Comparison of ENCODE assay signal across 10 cellular contexts in genomic region chr7:116955340-116955739, GRCh38. TPM values are rescaled to one million over a fixed set of nuclear protein-coding genes. Genes with fewer than 3 reads are reported as not detected.
DNase-seq lines count a peak whose midpoint lies in the region; ATAC-seq, FAIRE-seq and TF ChIP-seq lines count a peak whose summit lies in the region.
"Had no signal": no experiment of that assay in that cellular context is flagged by ENCODE, and none has a peak within 500 bp of the region (broad histone marks: within the 10 kb centered on the region; RNA-seq: fewer than 3 reads in every experiment).

No MANE protein-coding gene starts in this region.

- DNase-seq in Panc1 (ENCODE audit: low read depth, low spot score) (no peak), endothelial cell of umbilical vein (ENCODE audit: low read depth, low spot score) (peak; percentile 9), psoas muscle (no peak), mesendoderm (no peak), inferior parietal cortex (ENCODE audit: extremely low spot score) (no peak), mucosa of descending colon (no peak)
- DNase-seq: NCI-H146 had no signal

- no peak for TF ChIP-seq CTCF in GM12875 (IDR thresholded peaks at IDR 0.05; ENCODE audit: borderline replicate concordance, insufficient read depth, low read depth, low read length)
- TF ChIP-seq CTCF in Panc1 (IDR thresholded peaks at IDR 0.05): no peak
- no peak for TF ChIP-seq CTCF in endothelial cell of umbilical vein (IDR thresholded peaks at IDR 0.05; ENCODE audit: extremely low read depth in 1 of 2, insufficient read depth in 1 of 2, low read depth in 1 of 2, low read length in 2 of 2)
- TF ChIP-seq CTCF in psoas muscle (IDR thresholded peaks at IDR 0.05): no peak
- no peak for TF ChIP-seq CTCF in mucosa of descending colon (IDR thresholded peaks at IDR 0.05)

- H3K56ac ChIP-seq in mesendoderm (ENCODE audit: low read length): no peak overlapping the region

- no peak overlapping the region for H3K9ac ChIP-seq in endothelial cell of umbilical vein (replicated peaks; ENCODE audit: extremely low read depth, insufficient read depth, low read length)
- no peak overlapping the region for H3K9ac ChIP-seq in mesendoderm (ENCODE audit: low read length)

- H3K4me1 ChIP-seq in Panc1 (ENCODE audit: control insufficient read depth, insufficient read depth, low read length): peaks cover 38% of the 10 kb centered on the region
- H3K4me1 ChIP-seq in endothelial cell of umbilical vein (ENCODE audit: control insufficient read depth, extremely low read depth, insufficient read depth, low read length): peaks cover 24% of the 10 kb centered on the region
- peaks cover 30% of the 10 kb centered on the region for H3K4me1 ChIP-seq in psoas muscle
- peaks cover 2% of the 10 kb centered on the region for H3K4me1 ChIP-seq in mesendoderm (ENCODE audit: control insufficient read depth, low read depth, low read length)
- H3K4me1 ChIP-seq in mucosa of descending colon (ENCODE audit: low read depth): peaks cover 15% of the 10 kb centered on the region

- no peaks in the 10 kb centered on the region for H4K20me1 ChIP-seq in endothelial cell of umbilical vein (replicated peaks; ENCODE audit: control insufficient read depth, extremely low read depth, insufficient read depth, low read length)

- H2BK5ac ChIP-seq in mesendoderm (ENCODE audit: low read length): no peak overlapping the region

- in situ Hi-C loops in Panc1 (cut with HindIII; ENCODE audit: low pct_unique_long_range_greater_than_20kb, low sequenced_read_pairs): no loop called here

- H3K23ac ChIP-seq in mesendoderm (ENCODE audit: low read length): no peak overlapping the region

- H3K27ac ChIP-seq in Panc1 (ENCODE audit: low read length) (peak overlapping the region; percentile 88), endothelial cell of umbilical vein (ENCODE audit: insufficient read depth, low read depth, low read length) (no peak overlapping the region), psoas muscle (peak overlapping the region; percentile 100), mesendoderm (ENCODE audit: low read depth, low read length) (no peak overlapping the region)

- H3K18ac ChIP-seq in mesendoderm (ENCODE audit: low read length): no peak overlapping the region

- peaks cover 2% of the 10 kb centered on the region for H3K79me1 ChIP-seq in mesendoderm (ENCODE audit: low read length)

- H2BK15ac ChIP-seq in mesendoderm (replicated peaks; ENCODE audit: low read depth): no peak overlapping the region

- no peak overlapping the region for H4K5ac ChIP-seq in mesendoderm (ENCODE audit: low read length)

- no peak for ATAC-seq in Panc1
- no peak for ATAC-seq in psoas muscle
- ATAC-seq in GM21381 (IDR thresholded peaks at IDR 0.05; ENCODE audit: unreplicated experiment): no peak
- ATAC-seq in mucosa of descending colon: no peak

- no peak overlapping the region for H2AFZ ChIP-seq in endothelial cell of umbilical vein (ENCODE audit: low read depth, low read length)

- no peaks in the 10 kb centered on the region for H3K9me3 ChIP-seq in Panc1 (ENCODE audit: control insufficient read depth, insufficient read depth, low read depth, low read length)
- H3K9me3 ChIP-seq in endothelial cell of umbilical vein (replicated peaks; ENCODE audit: control insufficient read depth, insufficient read depth, low read length): no peaks in the 10 kb centered on the region
- H3K9me3 ChIP-seq in psoas muscle: no peaks in the 10 kb centered on the region
- no peaks in the 10 kb centered on the region for H3K9me3 ChIP-seq in mucosa of descending colon

- no peak for FAIRE-seq in endothelial cell of umbilical vein (lab: Jason Lieb, UNC)
- FAIRE-seq: colon had no signal

- H3K4me3 ChIP-seq in GM12875 (ENCODE audit: low read depth, low read length) (peak overlapping the region; percentile 98), Panc1 (ENCODE audit: low read depth in 2 of 2, low read length in 2 of 2) (peak overlapping the region; percentile 87 to 91; a peak in 2 of 4 replicates), endothelial cell of umbilical vein (replicated peaks in 1 of 3; ENCODE audit: insufficient read depth in 1 of 3, low read depth in 1 of 3, low read length in 3 of 3) (peak overlapping the region in 1 of 3 experiments; percentile 88), psoas muscle (peak overlapping the region; percentile 95), mesendoderm (ENCODE audit: low read length) (no peak overlapping the region), mucosa of descending colon (no peak overlapping the region)

- H3K4ac ChIP-seq in mesendoderm (ENCODE audit: low read depth, low read length): no peak overlapping the region

- intact Hi-C loops in Panc1 (cut with micrococcal nuclease; ENCODE audit: unreplicated experiment) (no loop called here), endothelial cell of umbilical vein (cut with micrococcal nuclease) (no loop called here), psoas muscle (cut with DNase I) (loop anchor here in 1 of 2 donors (1.0 kb wide), 1 partner anchor 38 kb away; no protein-coding TSS in a partner anchor), mucosa of descending colon (cut with DNase I, micrococcal nuclease) (no loop called here)

- CTCF ChIA-PET in Panc1 (lab: Charles Lee) (no interaction called here), endothelial cell of umbilical vein (lab: Charles Lee) (no interaction called here)

- TF ChIP-seq POLR2A in endothelial cell of umbilical vein (IDR thresholded peaks at IDR 0.05; ENCODE audit: low read depth, low read length): no peak

- POLR2A ChIA-PET in Panc1 (lab: Charles Lee): no interaction called here
- POLR2A ChIA-PET in endothelial cell of umbilical vein (lab: Charles Lee): no interaction called here

- H3K27me3 ChIP-seq in Panc1 (ENCODE audit: control insufficient read depth, insufficient read depth, low read length) (no peaks in the 10 kb centered on the region), endothelial cell of umbilical vein (ENCODE audit: control insufficient read depth in 2 of 2, insufficient read depth in 2 of 2, low read length in 2 of 2) (no peaks in the 10 kb centered on the region), psoas muscle (ENCODE audit: insufficient read depth in 3 of 3, low read length in 2 of 3) (no peaks in the 10 kb centered on the region), mesendoderm (ENCODE audit: insufficient read depth, low read length, poor library complexity) (no peaks in the 10 kb centered on the region)

- H2BK120ac ChIP-seq in mesendoderm (ENCODE audit: low read depth, low read length): no peak overlapping the region

- H3K9me1 ChIP-seq in endothelial cell of umbilical vein (replicated peaks; ENCODE audit: control insufficient read depth, extremely low read depth, insufficient read depth, low read length): no peaks in the 10 kb centered on the region

- no peak overlapping the region for H4K8ac ChIP-seq in mesendoderm (ENCODE audit: low read depth, low read length)

- H3K4me2 ChIP-seq in endothelial cell of umbilical vein (ENCODE audit: insufficient read depth, low read length): peak overlapping the region; percentile 97
- H3K4me2 ChIP-seq in mesendoderm (ENCODE audit: low read length): no peak overlapping the region

- dilution Hi-C loops in endothelial cell of umbilical vein (cut with MboI; ENCODE audit: extremely low pct_ligation_motif_present, low sequenced_read_pairs): no loop called here

- H2AK5ac ChIP-seq in mesendoderm (ENCODE audit: low read length): no peak overlapping the region

- BruUV-seq in Panc1 (replicated peaks; lab: Mats Ljungman, UMichigan) (no TSS peak), endothelial cell of umbilical vein (replicated peaks; lab: Mats Ljungman, UMichigan) (no TSS peak)

- H3K79me2 ChIP-seq in endothelial cell of umbilical vein (ENCODE audit: control insufficient read depth, insufficient read depth, low read length) (peaks cover 49% of the 10 kb centered on the region), mesendoderm (ENCODE audit: control insufficient read depth, insufficient read depth, low read length) (no peaks in the 10 kb centered on the region)

- H3K36me3 ChIP-seq in Panc1 (ENCODE audit: control insufficient read depth, insufficient read depth, low read length) (no peaks in the 10 kb centered on the region; the same call in 1 of the 2 replicates), endothelial cell of umbilical vein (ENCODE audit: control insufficient read depth in 2 of 2, extremely low read depth in 1 of 2, insufficient read depth in 2 of 2, low read length in 2 of 2) (no peaks in the 10 kb centered on the region), psoas muscle (ENCODE audit: insufficient read depth in 1 of 2, low read depth in 1 of 2) (no peaks in the 10 kb centered on the region), mesendoderm (ENCODE audit: control insufficient read depth, insufficient read depth, low read length) (no peaks in the 10 kb centered on the region), mucosa of descending colon (ENCODE audit: low read depth) (no peaks in the 10 kb centered on the region)

TF ChIP-seq in endothelial cell of umbilical vein, 7 proteins besides CTCF, POLR2A, EP300 and RAD21 (continues in another document):
- TF ChIP-seq FOS (IDR thresholded peaks at IDR 0.05; ENCODE audit: borderline replicate concordance, insufficient read depth, low read length): no peak
- TF ChIP-seq JUN (IDR thresholded peaks at IDR 0.05; ENCODE audit: borderline replicate concordance, insufficient read depth, insufficient read length, low read depth): no peak
- TF ChIP-seq MYC (IDR thresholded peaks at IDR 0.05; ENCODE audit: low read depth, low read length): no peak
- no peak for TF ChIP-seq MAX (IDR thresholded peaks at IDR 0.05; ENCODE audit: insufficient read depth, insufficient read length)
- TF ChIP-seq GATA2 (IDR thresholded peaks at IDR 0.05; ENCODE audit: insufficient read depth, insufficient read length, low read depth, low read length): no peak

RNA-seq across cellular contexts. Expression of gene ST7, which starts 2.0 kb away (rescaled TPM):
- 19.6 TPM for total RNA-seq in Panc1 (2021; ENCODE audit: unreplicated experiment)
- polyA plus RNA-seq in Panc1 (2012; ENCODE audit: insufficient read length): 14.3 TPM
- total RNA-seq in endothelial cell of umbilical vein: 22.6 and 24.9 TPM in 2 replicates
- 18.4 and 18.6 TPM in 2 replicates for polyA plus RNA-seq in endothelial cell of umbilical vein
- polyA plus RNA-seq in endothelial cell of umbilical vein (2011; cell fraction: cytosol; rRNA removed): 17.6 and 18.5 TPM in 2 replicates
- polyA plus RNA-seq in endothelial cell of umbilical vein (2011; cell fraction: nucleus; rRNA removed): 33.9 and 35.7 TPM in 2 replicates
- 17.2 and 20.6 TPM in 2 replicates for polyA plus RNA-seq in endothelial cell of umbilical vein (2012)
- 33.8 and 39.2 TPM in 2 replicates for polyA minus RNA-seq in endothelial cell of umbilical vein
- polyA minus RNA-seq in endothelial cell of umbilical vein (2011; cell fraction: cytosol; rRNA and poly(A)+ RNA removed): 30.7 TPM
- 75.4 and 81.3 TPM in 2 replicates for polyA minus RNA-seq in endothelial cell of umbilical vein (2011; cell fraction: nucleus; rRNA and poly(A)+ RNA removed)
- total RNA-seq in psoas muscle: 10 to 100 TPM in 2 of 4 donors, 1 to 10 TPM in 2; 6.3 to 12.5 (median 8.8) TPM
- polyA plus RNA-seq in psoas muscle: 10 to 100 TPM in 1 of 3 donors, 1 to 10 TPM in 2; 6.0 to 12.3 (median 6.7) TPM
- 12.7 TPM for polyA plus RNA-seq in mesendoderm (2013, experiment 1 of 2)
- 13.0 TPM for polyA plus RNA-seq in mesendoderm (2013, experiment 2 of 2)
- total RNA-seq in mucosa of descending colon: 10 to 100 TPM; 10.1 to 22.0 (median 11.3) TPM

Comparison
In these comparisons a context has a peak if more than half of its experiments do, and no peak if none do; other contexts are left out.
1. H3K4me3 ChIP-seq: peak in GM12875 (single experiment), Panc1 (2 of 2) and psoas muscle (single experiment); none in mesendoderm (single experiment) and mucosa of descending colon (single experiment).
2. H3K27ac ChIP-seq: peak in Panc1 (single experiment) and psoas muscle (single experiment); none in endothelial cell of umbilical vein (single experiment) and mesendoderm (single experiment).